In genomic region chrX:114268643-114269042, GRCh38 we compare ENCODE assay signal across 19 cellular contexts.
DNase-seq lines count a peak whose midpoint lies in the region; ATAC-seq, FAIRE-seq and TF ChIP-seq lines count a peak whose summit lies in the region.
"Had no signal": no experiment of that assay in that cellular context is flagged by ENCODE, and none has a peak within 500 bp of the region (broad histone marks: within the 10 kb centered on the region; RNA-seq: fewer than 3 reads in every experiment).

No MANE protein-coding gene starts in this region.

- no peaks in the 10 kb centered on the region for H3K27me3 Mint-ChIP-seq in stimulated activated naive B cell treated with anti-CD40 and anti-IgM and Interleukin-4, amounts not matched to agents 10 μg/mL and 1 μg/mL and 100 μg/mL, for 72 hours
- H3K27me3 Mint-ChIP-seq: CD4-positive, alpha-beta memory T cell had no signal

- ATAC-seq in GM12878 = no peak
- ATAC-seq in stimulated activated naive B cell treated with anti-CD40 and anti-IgM and Interleukin-4, amounts not matched to agents 10 μg/mL and 1 μg/mL and 100 μg/mL, for 72 hours (replicated peaks) = peak; percentile 29 to 60
- ATAC-seq in GM19452 (IDR thresholded peaks at IDR 0.05; ENCODE audit: unreplicated experiment) = no peak
- ATAC-seq: HepG2 had no signal

- TF ChIP-seq RAD21 in GM12878 (IDR thresholded peaks at IDR 0.05; ENCODE audit: insufficient read depth, low read depth, low read length) = no peak

- H3K9me3 ChIP-seq in GM12878 (replicated peaks; ENCODE audit: control insufficient read depth, insufficient read depth, low read length) = no peaks in the 10 kb centered on the region; the same call in 2 of the 3 replicates
- H3K9me3 ChIP-seq in colonic mucosa = no peaks in the 10 kb centered on the region
- H3K9me3 ChIP-seq: BE2C had no signal

- CTCF ChIA-PET in GM12878 (lab: Yijun Ruan, JAX) = no interaction called here

- H3K4me2 ChIP-seq in GM12878 (ENCODE audit: control insufficient read depth, insufficient read depth) = no peak overlapping the region

- 16% methylated on average over 3 of the region's 3 CpGs for WGBS in GM12878 (ENCODE audit: insufficient coverage, insufficient replicate concordance, low lambda C conversion rate, missing lambda C conversion rate)

- intact Hi-C loops in GM12878 (cut with micrococcal nuclease; ENCODE audit: unreplicated experiment) (no loop called here), colonic mucosa (cut with DNase I) (no loop called here)

- RAD21 ChIA-PET in GM12878 (lab: Charles Lee; ENCODE audit: unreplicated experiment) = no interaction called here

- H3K36me3 Mint-ChIP-seq in stimulated activated naive B cell treated with anti-CD40 and anti-IgM and Interleukin-4, amounts not matched to agents 10 μg/mL and 1 μg/mL and 100 μg/mL, for 72 hours = no peaks in the 10 kb centered on the region
- H3K36me3 Mint-ChIP-seq: CD4-positive, alpha-beta memory T cell had no signal

- no peaks in the 10 kb centered on the region for H3K36me3 ChIP-seq in GM12878 (ENCODE audit: control insufficient read depth in 2 of 2, insufficient read depth in 2 of 2, low read length in 1 of 2)
- H3K36me3 ChIP-seq in colonic mucosa = no peaks in the 10 kb centered on the region
- H3K36me3 ChIP-seq: BE2C had no signal

- POLR2A ChIA-PET in GM12878 (lab: Charles Lee) = no interaction called here

- H2AFZ ChIP-seq in GM12878 (ENCODE audit: control insufficient read depth, low read depth, low read length) = no peak overlapping the region

- H3K27ac ChIP-seq in GM12878 (ENCODE audit: control insufficient read depth, insufficient read depth) = no peak overlapping the region
- no peak overlapping the region for H3K27ac ChIP-seq in colonic mucosa
- H3K27ac ChIP-seq: C4-2B had no signal

- TF ChIP-seq CTCF in GM12878 (IDR thresholded peaks at IDR 0.05 in 2 of 3, conservative IDR thresholded peaks at IDR 0.05 in 1 of 3; ENCODE audit: control insufficient read depth in 2 of 3, extremely low read depth in 1 of 3, insufficient read depth in 1 of 3, low read depth in 3 of 3, low read length in 3 of 3) = no peak
- no peak for TF ChIP-seq CTCF in colonic mucosa (IDR thresholded peaks at IDR 0.05)

- H3K4me3 ChIP-seq in GM12878 (no peak overlapping the region), colonic mucosa (no peak overlapping the region)

- no peak for TF ChIP-seq EP300 in GM12878 (IDR thresholded peaks at IDR 0.05; ENCODE audit: borderline replicate concordance in 1 of 2, control insufficient read depth in 1 of 2, low read depth in 2 of 2, low read length in 2 of 2)

- H3K4me1 Mint-ChIP-seq in stimulated activated naive B cell treated with anti-CD40 and anti-IgM and Interleukin-4, amounts not matched to agents 10 μg/mL and 1 μg/mL and 100 μg/mL, for 72 hours = no peaks in the 10 kb centered on the region
- H3K4me1 Mint-ChIP-seq: CD4-positive, alpha-beta memory T cell had no signal

- SMC1A ChIA-PET in GM12878 (lab: Charles Lee; ENCODE audit: uncharacterized antibody, unreplicated experiment) = no interaction called here

- H3K9me3 Mint-ChIP-seq in stimulated activated naive B cell treated with anti-CD40 and anti-IgM and Interleukin-4, amounts not matched to agents 10 μg/mL and 1 μg/mL and 100 μg/mL, for 72 hours = peaks cover 3 to 6% of the 10 kb centered on the region in 2 donors

- in situ Hi-C loops in GM12878 (cut with MboI) = no loop called here

- H3K4me3 Mint-ChIP-seq in stimulated activated naive B cell treated with anti-CD40 and anti-IgM and Interleukin-4, amounts not matched to agents 10 μg/mL and 1 μg/mL and 100 μg/mL, for 72 hours = no peak overlapping the region
- H3K4me3 Mint-ChIP-seq: CD4-positive, alpha-beta memory T cell; H9 had no signal

- DNase-seq in Kasumi-1 (lab: John Stamatoyannopoulos, UW) = peak; percentile 25 to 44
- DNase-seq in RPMI8226 = peak; percentile 5
- no peak for DNase-seq in GM12878 (ENCODE audit: low read depth, low spot score)
- DNase-seq in stimulated activated naive B cell treated with anti-CD40 and anti-IgM and Interleukin-4, amounts not matched to agents 10 μg/mL and 1 μg/mL and 100 μg/mL, for 72 hours = no peak
- no peak for DNase-seq in activated gamma-delta T cell (lab: John Stamatoyannopoulos, UW)
- no peak for DNase-seq in colonic mucosa
- DNase-seq: BE2C; CD4-positive, alpha-beta memory T cell; DMS79; EL; GOT3; H9 had no signal

- no peaks in the 10 kb centered on the region for H3K79me2 ChIP-seq in GM12878 (ENCODE audit: control insufficient read depth, insufficient read depth, low read length)

- no peaks in the 10 kb centered on the region for H4K20me1 ChIP-seq in GM12878 (ENCODE audit: control insufficient read depth, insufficient read depth)

- no peak overlapping the region for H3K27ac Mint-ChIP-seq in stimulated activated naive B cell treated with anti-CD40 and anti-IgM and Interleukin-4, amounts not matched to agents 10 μg/mL and 1 μg/mL and 100 μg/mL, for 72 hours
- H3K27ac Mint-ChIP-seq: CD4-positive, alpha-beta memory T cell; H9 had no signal

- BruUV-seq in GM12878 (replicated peaks; lab: Mats Ljungman, UMichigan) = no TSS peak

- H3K9ac ChIP-seq in GM12878 (ENCODE audit: control insufficient read depth, insufficient read depth, low read length) (no peak overlapping the region), colonic mucosa (ENCODE audit: low read depth in 2 of 2, low read length in 2 of 2) (no peak overlapping the region)

- FAIRE-seq in GM12878 (lab: Jason Lieb, UNC) = no peak
- FAIRE-seq: A204.1, G401.6, GM12892, HepG2, HTR-8/SVneo had no signal

- no peaks in the 10 kb centered on the region for H3K4me1 ChIP-seq in GM12878 (ENCODE audit: control insufficient read depth, insufficient read depth, low read length)
- H3K4me1 ChIP-seq in colonic mucosa = no peaks in the 10 kb centered on the region
- H3K4me1 ChIP-seq: BE2C had no signal

- H3K27me3 ChIP-seq in GM12878 (replicated peaks in 1 of 2; ENCODE audit: control insufficient read depth in 2 of 2, insufficient read depth in 2 of 2, low read length in 1 of 2) = no peaks in the 10 kb centered on the region
- H3K27me3 ChIP-seq in colonic mucosa = no peaks in the 10 kb centered on the region
- H3K27me3 ChIP-seq: BE2C had no signal

- no peak for TF ChIP-seq POLR2A in GM12878 (IDR thresholded peaks at IDR 0.05; ENCODE audit: low read depth, low read length)

TF ChIP-seq in GM12878, 131 proteins besides CTCF, POLR2A, EP300 and RAD21:
- TF ChIP-seq SPI1 (IDR thresholded peaks at IDR 0.05; ENCODE audit: borderline replicate concordance, insufficient read depth, low read depth, low read length) (peak; percentile 36; the same call in 1 of the 2 replicates), ATF7 (IDR thresholded peaks at IDR 0.05; ENCODE audit: low read depth) (no peak)

Comparison
In these comparisons a context has a peak if more than half of its experiments do, and no peak if none do; other contexts are left out.
1. DNase-seq: peak in Kasumi-1 (2 of 2) and RPMI8226 (single experiment); none in GM12878 (single experiment), stimulated activated naive B cell treated with anti-CD40 and anti-IgM and Interleukin-4, amounts not matched to agents 10 μg/mL and 1 μg/mL and 100 μg/mL, for 72 hours (single experiment), activated gamma-delta T cell (single experiment) and colonic mucosa (single experiment).
2. ATAC-seq: peak in stimulated activated naive B cell treated with anti-CD40 and anti-IgM and Interleukin-4, amounts not matched to agents 10 μg/mL and 1 μg/mL and 100 μg/mL, for 72 hours (2 of 2); none in GM12878 (single experiment) and GM19452 (single experiment).